ENCODE assay signal across 32 cellular contexts in the genomic region with DNA sequence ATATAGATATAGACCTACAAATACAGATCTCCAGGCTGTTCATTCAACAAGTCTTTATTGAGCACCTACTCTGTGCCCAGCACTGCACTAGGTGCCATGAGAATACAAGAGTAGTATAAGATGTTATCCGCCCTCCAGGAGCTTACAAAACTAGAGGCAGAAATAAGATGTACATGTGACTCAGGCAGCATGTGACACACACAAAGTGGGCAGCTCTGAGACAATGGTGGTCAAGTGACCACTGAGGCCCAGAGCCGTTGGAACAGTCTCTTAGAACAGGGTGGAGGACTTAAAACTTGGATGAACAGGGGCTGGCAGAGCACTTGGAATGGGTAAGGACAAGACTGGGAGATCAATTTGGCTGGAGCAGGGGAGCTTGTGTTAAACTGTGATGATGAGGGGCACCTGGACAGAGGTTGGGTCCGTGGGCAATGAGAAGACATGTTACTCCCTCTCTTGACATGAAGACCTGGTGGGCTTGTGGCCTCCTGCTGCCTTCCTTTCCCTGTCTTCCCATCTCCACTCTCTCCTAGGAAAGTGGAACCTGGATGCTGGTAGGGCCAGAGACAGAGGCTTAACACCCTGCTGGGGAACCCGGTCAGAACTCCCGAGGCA. TPM values are rescaled to one million over a fixed set of nuclear protein-coding genes. Genes with fewer than 3 reads are reported as not detected.
DNase-seq lines count a peak whose midpoint lies in the region; ATAC-seq and TF ChIP-seq lines count a peak whose summit lies in the region.
"Had no signal": no experiment of that assay in that cellular context is flagged by ENCODE, and none has a peak within 500 bp of the region (broad histone marks: within the 10 kb centered on the region; RNA-seq: fewer than 3 reads in every experiment).

No MANE protein-coding gene starts in this region.

- H3K27ac Mint-ChIP-seq in activated CD8-positive, alpha-beta T cell treated with anti-CD3 and anti-CD28 coated beads for 36 hours, result peak overlapping the region; percentile 2
- no peak overlapping the region for H3K27ac Mint-ChIP-seq in activated CD8-positive, alpha-beta T cell treated with anti-CD3 and anti-CD28 coated beads, Interleukin-2, amount 10 ng/mL, durations not matched to agents 7 days and 5 days
- H3K27ac Mint-ChIP-seq in neural crest cell (ENCODE audit: unreplicated experiment) (peak overlapping the region; percentile 21), osteocyte (ENCODE audit: unreplicated experiment) (no peak overlapping the region)
- H3K27ac Mint-ChIP-seq: activated naive CD8-positive, alpha-beta T cell treated with anti-CD3 and anti-CD28 coated beads for 36 hours; activated T-helper 17 cell treated with anti-CD3 and anti-CD28 coated beads, Interleukin-2, amount 50 U/mL, for 72 hours; dendritic cell treated with granulocyte-macrophage colony-stimulating factor and Interleukin-4, amounts not matched to agents 40 ng/mL and 50 ng/mL, for 4 days; stimulated activated effector memory CD8-positive, alpha-beta T cell treated with anti-CD3 and anti-CD28 coated beads, Interleukin-12 subunit alpha, Interleukin-12 subunit beta, amount 100 ng/mL, for 72 hours had no signal

- H3K36me3 Mint-ChIP-seq in activated CD8-positive, alpha-beta T cell treated with anti-CD3 and anti-CD28 coated beads for 36 hours (ENCODE audit: low read depth), result peaks cover 29% of the 10 kb centered on the region
- H3K36me3 Mint-ChIP-seq in activated CD8-positive, alpha-beta T cell treated with anti-CD3 and anti-CD28 coated beads, Interleukin-2, amount 10 ng/mL, durations not matched to agents 7 days and 5 days (ENCODE audit: low read depth), result peaks cover 40% of the 10 kb centered on the region
- H3K36me3 Mint-ChIP-seq in neural crest cell (ENCODE audit: low read depth) (peaks cover 35% of the 10 kb centered on the region), osteocyte (ENCODE audit: unreplicated experiment) (peaks cover 38% of the 10 kb centered on the region)

- no peak for TF ChIP-seq EP300 in suprapubic skin (IDR thresholded peaks at IDR 0.05)

- peaks cover 5% of the 10 kb centered on the region; the same call in 1 of the 2 replicates for H3K9me3 ChIP-seq in OCI-LY7 (ENCODE audit: low read length)
- H3K9me3 ChIP-seq in suprapubic skin, result peaks cover 5% of the 10 kb centered on the region
- H3K9me3 ChIP-seq: right lobe of liver had no signal

- no peak for ATAC-seq in activated CD8-positive, alpha-beta T cell treated with anti-CD3 and anti-CD28 coated beads for 36 hours
- no peak for ATAC-seq in activated CD8-positive, alpha-beta T cell treated with anti-CD3 and anti-CD28 coated beads, Interleukin-2, amount 10 ng/mL, durations not matched to agents 7 days and 5 days
- ATAC-seq in HG03159 (IDR thresholded peaks at IDR 0.05; ENCODE audit: unreplicated experiment), result no peak
- ATAC-seq: activated T-helper 17 cell treated with anti-CD3 and anti-CD28 coated beads, Interleukin-2, amount 50 U/mL, for 72 hours; stimulated activated effector memory CD8-positive, alpha-beta T cell treated with anti-CD3 and anti-CD28 coated beads, Interleukin-12 subunit alpha, Interleukin-12 subunit beta, amount 100 ng/mL, for 72 hours had no signal

- no peaks in the 10 kb centered on the region for H3K9me2 ChIP-seq in OCI-LY7 (ENCODE audit: insufficient read depth, low read length)

- 85% methylated on average over 5 of the region's 5 CpGs for WGBS in suprapubic skin

- H3K4me3 ChIP-seq in OCI-LY7 (ENCODE audit: low read depth, low read length, poor library complexity, severe bottlenecking) (no peak overlapping the region), suprapubic skin (no peak overlapping the region)
- H3K4me3 ChIP-seq: GM23248, right lobe of liver had no signal

- H3K4me1 ChIP-seq in OCI-LY7 (ENCODE audit: insufficient read depth, low read length, poor library complexity, severe bottlenecking) (no peaks in the 10 kb centered on the region), suprapubic skin (no peaks in the 10 kb centered on the region)
- H3K4me1 ChIP-seq: right lobe of liver had no signal

- TSS peak; percentile 70 for BruUV-seq in OCI-LY7 (replicated peaks; lab: Mats Ljungman, UMichigan)

- H2AFZ ChIP-seq in OCI-LY7 (ENCODE audit: low read length), result no peak overlapping the region
- H2AFZ ChIP-seq: GM23248 had no signal

- peaks cover 4% of the 10 kb centered on the region for H3K27me3 ChIP-seq in suprapubic skin
- H3K27me3 ChIP-seq: right lobe of liver had no signal

- H3K27ac ChIP-seq in OCI-LY7 (ENCODE audit: low read depth, low read length, poor library complexity, severe bottlenecking) (no peak overlapping the region), suprapubic skin (no peak overlapping the region)
- H3K27ac ChIP-seq: 22Rv1, GM23248, HL-60, right lobe of liver had no signal

- no peaks in the 10 kb centered on the region for H3K79me2 ChIP-seq in OCI-LY7 (ENCODE audit: insufficient read depth, low read depth, low read length)

- peaks cover 2% of the 10 kb centered on the region for H3K9me3 Mint-ChIP-seq in activated CD8-positive, alpha-beta T cell treated with anti-CD3 and anti-CD28 coated beads for 36 hours
- peaks cover 10% of the 10 kb centered on the region for H3K9me3 Mint-ChIP-seq in activated CD8-positive, alpha-beta T cell treated with anti-CD3 and anti-CD28 coated beads, Interleukin-2, amount 10 ng/mL, durations not matched to agents 7 days and 5 days (ENCODE audit: insufficient read depth)
- H3K9me3 Mint-ChIP-seq in neural crest cell (peaks cover 8% of the 10 kb centered on the region), osteocyte (ENCODE audit: unreplicated experiment) (peaks cover 3% of the 10 kb centered on the region)

- peaks cover 2% of the 10 kb centered on the region for H3K27me3 Mint-ChIP-seq in activated CD8-positive, alpha-beta T cell treated with anti-CD3 and anti-CD28 coated beads for 36 hours
- peaks cover 7% of the 10 kb centered on the region for H3K27me3 Mint-ChIP-seq in activated CD8-positive, alpha-beta T cell treated with anti-CD3 and anti-CD28 coated beads, Interleukin-2, amount 10 ng/mL, durations not matched to agents 7 days and 5 days (ENCODE audit: low read depth)
- H3K27me3 Mint-ChIP-seq in neural crest cell (ENCODE audit: low read depth) (peaks cover 6% of the 10 kb centered on the region), osteocyte (ENCODE audit: unreplicated experiment) (peaks cover 3% of the 10 kb centered on the region)

- POLR2A ChIA-PET in activated CD8-positive, alpha-beta T cell treated with anti-CD3 and anti-CD28 coated beads for 36 hours (lab: Charles Lee), result interaction anchor here (0.7 to 1.1 kb wide), 2 partner anchors 81 to 431 kb away, joined by 3 read pairs; no protein-coding TSS in a partner anchor
- POLR2A ChIA-PET in activated CD8-positive, alpha-beta T cell treated with anti-CD3 and anti-CD28 coated beads, Interleukin-2, amount 10 ng/mL, durations not matched to agents 7 days and 5 days (lab: Charles Lee), result no interaction called here
- POLR2A ChIA-PET in OCI-LY7 (lab: Charles Lee), result interaction anchor here (0.5 kb wide), 1 partner anchor 50 kb away, joined by 5 read pairs; no protein-coding TSS in a partner anchor

- TF ChIP-seq CTCF in activated CD8-positive, alpha-beta T cell treated with anti-CD3 and anti-CD28 coated beads for 36 hours (IDR thresholded peaks at IDR 0.05), result no peak
- TF ChIP-seq CTCF in OCI-LY7 (conservative IDR thresholded peaks at IDR 0.05; ENCODE audit: low read length) (no peak), neural crest cell (conservative IDR thresholded peaks at IDR 0.05) (no peak), osteocyte (IDR thresholded peaks at IDR 0.05) (no peak), suprapubic skin (IDR thresholded peaks at IDR 0.05) (no peak)

- no peak overlapping the region for H3K4me2 ChIP-seq in OCI-LY7 (ENCODE audit: low read length)

- no peak for DNase-seq in activated CD8-positive, alpha-beta T cell treated with anti-CD3 and anti-CD28 coated beads for 36 hours
- DNase-seq in activated CD8-positive, alpha-beta T cell treated with anti-CD3 and anti-CD28 coated beads, Interleukin-2, amount 10 ng/mL, durations not matched to agents 7 days and 5 days, result no peak
- DNase-seq in OCI-LY7 (ENCODE audit: low spot score), result no peak
- DNase-seq in foreskin melanocyte, result peak; percentile 16
- DNase-seq in neural crest cell (ENCODE audit: low read depth, low spot score), result no peak
- DNase-seq in osteocyte (ENCODE audit: extremely low spot score, unreplicated experiment), result no peak
- DNase-seq in suprapubic skin (ENCODE audit: low spot score in 2 of 2), result no peak
- DNase-seq: activated CD4-positive, alpha-beta T cell treated with anti-CD3 and anti-CD28 coated beads, Interleukin-2, amount 50 U/mL, for 1 hour; activated CD8-positive, alpha-beta memory T cell treated with anti-CD3 and anti-CD28 coated beads, Interleukin-2, amount 50 U/mL, for 4 hours; activated naive CD8-positive, alpha-beta T cell treated with anti-CD3 and anti-CD28 coated beads for 36 hours; caudate nucleus; GM23248; islet precursor cell; NCI-H1048; NCI-H1694 treated with DMSO at 0.1 percent for 48 hours; NCI-H2171; NCI-H524 treated with DMSO at 0.1 percent for 48 hours; right lobe of liver; SIG-M5; stimulated activated CD4-positive, alpha-beta T cell treated with anti-CD3 and anti-CD28 coated beads, Interleukin-12 subunit alpha, Interleukin-12 subunit beta, amount 100 ng/mL, for 4 hours; stimulated activated CD4-positive, alpha-beta T cell treated with anti-CD3 and anti-CD28 coated beads, Interleukin-4, amount 100 ng/mL, for 1 hour; SW 1271; T1000 had no signal

- no peaks in the 10 kb centered on the region for H4K20me1 ChIP-seq in OCI-LY7 (ENCODE audit: insufficient read depth, low read length)

- peaks cover 49% of the 10 kb centered on the region for H3K36me3 ChIP-seq in OCI-LY7 (ENCODE audit: insufficient read depth, low read length)
- H3K36me3 ChIP-seq in suprapubic skin, result peaks cover 48% of the 10 kb centered on the region

- CTCF ChIA-PET in activated CD8-positive, alpha-beta T cell treated with anti-CD3 and anti-CD28 coated beads for 36 hours (lab: Charles Lee), result interaction anchor here (0.8 kb wide), 1 partner anchor 54 kb away, joined by 3 read pairs; no protein-coding TSS in a partner anchor
- CTCF ChIA-PET in activated CD8-positive, alpha-beta T cell treated with anti-CD3 and anti-CD28 coated beads, Interleukin-2, amount 10 ng/mL, durations not matched to agents 7 days and 5 days (lab: Charles Lee), result no interaction called here
- CTCF ChIA-PET in OCI-LY7 (lab: Charles Lee; ENCODE audit: unreplicated experiment), result no interaction called here

- H3K4me1 Mint-ChIP-seq in activated CD8-positive, alpha-beta T cell treated with anti-CD3 and anti-CD28 coated beads for 36 hours (ENCODE audit: low read depth), result no peaks in the 10 kb centered on the region
- H3K4me1 Mint-ChIP-seq in activated CD8-positive, alpha-beta T cell treated with anti-CD3 and anti-CD28 coated beads, Interleukin-2, amount 10 ng/mL, durations not matched to agents 7 days and 5 days (ENCODE audit: low read depth), result no peaks in the 10 kb centered on the region
- H3K4me1 Mint-ChIP-seq in neural crest cell (no peaks in the 10 kb centered on the region), osteocyte (ENCODE audit: unreplicated experiment) (no peaks in the 10 kb centered on the region)
- H3K4me1 Mint-ChIP-seq: activated naive CD8-positive, alpha-beta T cell treated with anti-CD3 and anti-CD28 coated beads for 36 hours; CD14-positive monocyte; stimulated activated effector memory CD8-positive, alpha-beta T cell treated with anti-CD3 and anti-CD28 coated beads, Interleukin-12 subunit alpha, Interleukin-12 subunit beta, amount 100 ng/mL, for 72 hours had no signal

- H3K4me3 Mint-ChIP-seq in activated CD8-positive, alpha-beta T cell treated with anti-CD3 and anti-CD28 coated beads for 36 hours, result no peak overlapping the region
- no peak overlapping the region for H3K4me3 Mint-ChIP-seq in activated CD8-positive, alpha-beta T cell treated with anti-CD3 and anti-CD28 coated beads, Interleukin-2, amount 10 ng/mL, durations not matched to agents 7 days and 5 days
- H3K4me3 Mint-ChIP-seq in neural crest cell (no peak overlapping the region), osteocyte (ENCODE audit: unreplicated experiment) (no peak overlapping the region)
- H3K4me3 Mint-ChIP-seq: activated naive CD8-positive, alpha-beta T cell treated with anti-CD3 and anti-CD28 coated beads for 36 hours; activated T-helper 17 cell treated with anti-CD3 and anti-CD28 coated beads, Interleukin-2, amount 50 U/mL, for 72 hours; CD14-positive monocyte; dendritic cell treated with granulocyte-macrophage colony-stimulating factor and Interleukin-4, amounts not matched to agents 40 ng/mL and 50 ng/mL, for 4 days; stimulated activated effector memory CD8-positive, alpha-beta T cell treated with anti-CD3 and anti-CD28 coated beads, Interleukin-12 subunit alpha, Interleukin-12 subunit beta, amount 100 ng/mL, for 72 hours had no signal

- intact Hi-C loops in activated CD8-positive, alpha-beta T cell treated with anti-CD3 and anti-CD28 coated beads for 36 hours (cut with micrococcal nuclease), result no loop called here
- intact Hi-C loops in OCI-LY7 (cut with micrococcal nuclease; ENCODE audit: unreplicated experiment), result no loop called here

- no peak for TF ChIP-seq POLR2A in suprapubic skin (IDR thresholded peaks at IDR 0.05)

RNA-seq across cellular contexts. Expression of a gene that starts 21.2 kb away (rescaled TPM):
- not detected for total RNA-seq in activated CD8-positive, alpha-beta T cell treated with anti-CD3 and anti-CD28 coated beads for 36 hours
- total RNA-seq in activated CD8-positive, alpha-beta T cell treated with anti-CD3 and anti-CD28 coated beads, Interleukin-2, amount 10 ng/mL, durations not matched to agents 7 days and 5 days, result not detected
- total RNA-seq in OCI-LY7 (2014; rRNA removed; shearing (Covaris generic)), result not detected in 2 replicates
- total RNA-seq in OCI-LY7 (2022) (not detected in 2 replicates), neural crest cell (not detected in 2 replicates), osteocyte (not detected in 2 replicates), suprapubic skin (1 to 10 TPM in 2 of 4 donors, under 1 TPM in 2; 0.19 to 1.6 (median 0.73) TPM)
- total RNA-seq: activated T-helper 17 cell treated with anti-CD3 and anti-CD28 coated beads, Interleukin-2, amount 50 U/mL, for 72 hours; GM23248; posterior vena cava; urinary bladder had no signal

RNA-seq across cellular contexts. Expression of a gene that starts 23.5 kb away (rescaled TPM):
- not detected for total RNA-seq in activated CD8-positive, alpha-beta T cell treated with anti-CD3 and anti-CD28 coated beads for 36 hours
- not detected for total RNA-seq in activated CD8-positive, alpha-beta T cell treated with anti-CD3 and anti-CD28 coated beads, Interleukin-2, amount 10 ng/mL, durations not matched to agents 7 days and 5 days
- total RNA-seq in OCI-LY7 (2014; rRNA removed; shearing (Covaris generic)), result not detected in 2 replicates
- total RNA-seq in OCI-LY7 (2022) (not detected in 2 replicates), neural crest cell (not detected in 2 replicates), osteocyte (not detected in 2 replicates), suprapubic skin (1 to 10 TPM in 2 of 4 donors, under 1 TPM in 2; 0.76 to 1.6 (median 1.1) TPM)
- total RNA-seq: activated naive CD8-positive, alpha-beta T cell treated with anti-CD3 and anti-CD28 coated beads for 36 hours; posterior vena cava had no signal

RNA-seq across cellular contexts. Expression of a gene that starts 28.7 kb away (rescaled TPM):
- 10 to 100 TPM; 43.4 to 45.0 TPM for total RNA-seq in activated CD8-positive, alpha-beta T cell treated with anti-CD3 and anti-CD28 coated beads for 36 hours
- total RNA-seq in activated CD8-positive, alpha-beta T cell treated with anti-CD3 and anti-CD28 coated beads, Interleukin-2, amount 10 ng/mL, durations not matched to agents 7 days and 5 days, result 10 to 100 TPM; 78.0 to 86.4 TPM
- 53.2 and 55.0 TPM in 2 replicates for total RNA-seq in OCI-LY7 (2014; rRNA removed; shearing (Covaris generic))
- 53.3 and 55.5 TPM in 2 replicates for total RNA-seq in OCI-LY7 (2022)
- 36.2 and 36.5 TPM in 2 replicates for total RNA-seq in neural crest cell
- total RNA-seq in osteocyte, result 39.8 and 41.8 TPM in 2 replicates
- 10 to 100 TPM; 61.3 to 79.0 (median 72.5) TPM for total RNA-seq in suprapubic skin

RNA-seq across cellular contexts. Expression of a gene that starts 48.6 kb away (rescaled TPM):
- not detected for total RNA-seq in activated CD8-positive, alpha-beta T cell treated with anti-CD3 and anti-CD28 coated beads for 36 hours
- not detected for total RNA-seq in activated CD8-positive, alpha-beta T cell treated with anti-CD3 and anti-CD28 coated beads, Interleukin-2, amount 10 ng/mL, durations not matched to agents 7 days and 5 days
- total RNA-seq in OCI-LY7 (2014; rRNA removed; shearing (Covaris generic)), result not detected in 2 replicates
- not detected in 2 replicates for total RNA-seq in OCI-LY7 (2022)
- total RNA-seq in neural crest cell, result not detected in 2 replicates
- total RNA-seq in osteocyte, result not detected in 2 replicates
- not detected for total RNA-seq in suprapubic skin
- total RNA-seq: activated naive CD8-positive, alpha-beta T cell treated with anti-CD3 and anti-CD28 coated beads for 36 hours; activated T-helper 17 cell treated with anti-CD3 and anti-CD28 coated beads, Interleukin-2, amount 50 U/mL, for 72 hours; GM23248; posterior vena cava; urinary bladder had no signal

Comparison
In these comparisons a context has a peak if more than half of its experiments do, and no peak if none do; other contexts are left out.
1. H3K27ac Mint-ChIP-seq: peak in activated CD8-positive, alpha-beta T cell treated with anti-CD3 and anti-CD28 coated beads for 36 hours (single experiment) and neural crest cell (single experiment); none in activated CD8-positive, alpha-beta T cell treated with anti-CD3 and anti-CD28 coated beads, Interleukin-2, amount 10 ng/mL, durations not matched to agents 7 days and 5 days (single experiment) and osteocyte (single experiment).